8 cellular contexts compared by ENCODE assay signal in genomic region chr9:136122425-136123383, GRCh38. TPM values are rescaled to one million over a fixed set of nuclear protein-coding genes. Genes with fewer than 3 reads are reported as not detected.
DNase-seq lines count a peak whose midpoint lies in the region; ATAC-seq, FAIRE-seq and TF ChIP-seq lines count a peak whose summit lies in the region.
"Had no signal": no experiment of that assay in that cellular context is flagged by ENCODE, and none has a peak within 500 bp of the region (broad histone marks: within the 10 kb centered on the region; RNA-seq: fewer than 3 reads in every experiment).

No MANE protein-coding gene starts in this region.

- H3K36me3 Mint-ChIP-seq in stimulated activated memory B cell treated with anti-CD40 and anti-IgM and Interleukin-4, amounts not matched to agents 10 μg/mL and 1 μg/mL and 100 μg/mL, for 72 hours, result no peaks in the 10 kb centered on the region

- 0 out of 2 replicates have a peak, but pooled peaks cover 2% of the 10 kb centered on the region for H4K20me1 ChIP-seq in HepG2 (ENCODE audit: insufficient read depth, low read length)

- TF ChIP-seq CTCF in GM12874 (IDR thresholded peaks at IDR 0.05; ENCODE audit: insufficient read depth, low read depth, low read length) (peak; percentile 98), choroid plexus epithelial cell (conservative IDR thresholded peaks at IDR 0.05; ENCODE audit: low read depth, low read length) (peak; percentile 99), HepG2 (CRISPR knock-in tag; IDR thresholded peaks at IDR 0.05) (peak; percentile 100)

- no peak for TF ChIP-seq EP300 in HepG2 (IDR thresholded peaks at IDR 0.05; ENCODE audit: low read depth in 2 of 2, low read length in 2 of 2)
- TF ChIP-seq EP300 in HepG2 (CRISPR knock-in tag; IDR thresholded peaks at IDR 0.05; ENCODE audit: borderline replicate concordance), result no peak

- peaks cover 6% of the 10 kb centered on the region; the same call in 1 of the 2 replicates for H3K9me3 ChIP-seq in HepG2 (ENCODE audit: low read length)

- DNase-seq in NCI-H1930 (lab: John Stamatoyannopoulos, UW), result peak; percentile 16 to 57
- DNase-seq in activated CD4-positive, alpha-beta T cell treated with anti-CD3 and anti-CD28 coated beads for 4 hours, result peak; percentile 76 to 78
- peak; percentile 42 for DNase-seq in choroid plexus epithelial cell (ENCODE audit: low read depth)
- DNase-seq in HepG2 (ENCODE audit: low spot score), result peak; percentile 32
- peak; percentile 80 for DNase-seq in stimulated activated CD4-positive, alpha-beta T cell treated with anti-CD3 and anti-CD28 coated beads, Interleukin-4, amount 100 ng/mL, for 24 hours

- H3K27me3 Mint-ChIP-seq in stimulated activated memory B cell treated with anti-CD40 and anti-IgM and Interleukin-4, amounts not matched to agents 10 μg/mL and 1 μg/mL and 100 μg/mL, for 72 hours, result peaks cover 22% of the 10 kb centered on the region

- 44% methylated on average over 28 of the region's 45 CpGs for WGBS in HepG2 (ENCODE audit: low lambda C conversion rate)

- peaks cover 7 to 32% of the 10 kb centered on the region in 2 experiments; a peak in 4 of 5 replicates for H3K27me3 ChIP-seq in HepG2 (ENCODE audit: control insufficient read depth in 1 of 2, insufficient read depth in 2 of 2, low read length in 2 of 2)

- H3K27ac Mint-ChIP-seq in stimulated activated memory B cell treated with anti-CD40 and anti-IgM and Interleukin-4, amounts not matched to agents 10 μg/mL and 1 μg/mL and 100 μg/mL, for 72 hours, result no peak overlapping the region

- in situ Hi-C loops in HepG2 (cut with HindIII; ENCODE audit: extremely low pct_ligation_motif_present, low pct_unique_long_range_greater_than_20kb), result loop anchor here (10.0 kb wide), 1 partner anchor 258 kb away; no protein-coding TSS in a partner anchor

- POLR2A ChIA-PET in HepG2 (lab: Yijun Ruan, JAX), result no interaction called here

- peak; percentile 99 for TF ChIP-seq RAD21 in HepG2 (CRISPR knock-in tag; IDR thresholded peaks at IDR 0.05)

- H3K27ac ChIP-seq in HepG2 (ENCODE audit: extremely low read length, insufficient read depth, low read length), result no peak overlapping the region

- intact Hi-C loops in HepG2 (cut with micrococcal nuclease; ENCODE audit: unreplicated experiment), result loop anchor here (1.0 to 2.0 kb wide), 2 partner anchors 155 to 258 kb away; no protein-coding TSS in a partner anchor

- H3K79me2 ChIP-seq in HepG2 (ENCODE audit: insufficient read depth, low read length), result no peaks in the 10 kb centered on the region

- H3K9ac ChIP-seq in HepG2 (ENCODE audit: insufficient read depth, low read depth, low read length), result no peak overlapping the region

- H3K4me3 ChIP-seq in choroid plexus epithelial cell (ENCODE audit: low read depth, low read length) (peak overlapping the region; percentile 32), HepG2 (replicated peaks in 1 of 3; ENCODE audit: insufficient read depth in 1 of 3, low read depth in 2 of 3, low read length in 3 of 3) (peak overlapping the region in 1 of 3 experiments; percentile 35; a peak in 1 of 6 replicates)

- H3K4me1 ChIP-seq in HepG2 (ENCODE audit: insufficient read depth, low read length), result peaks cover 31% of the 10 kb centered on the region

- CTCF ChIA-PET in HepG2 (lab: Yijun Ruan, JAX; ENCODE audit: low intra/inter-chr PET ratio, low total read pairs), result interaction anchor here (1.4 to 4.6 kb wide), 4 partner anchors 33 to 258 kb away, joined by 7 to 40 read pairs (median 12); no protein-coding TSS in a partner anchor

- no peak overlapping the region for H3K4me3 Mint-ChIP-seq in stimulated activated memory B cell treated with anti-CD40 and anti-IgM and Interleukin-4, amounts not matched to agents 10 μg/mL and 1 μg/mL and 100 μg/mL, for 72 hours

- peak; percentile 30 for FAIRE-seq in HepG2 (lab: Jason Lieb, UNC)
- FAIRE-seq: endometrium had no signal

- H3K4me2 ChIP-seq in HepG2 (ENCODE audit: low read depth, low read length), result peak overlapping the region; percentile 54

- H3K9me3 Mint-ChIP-seq in stimulated activated memory B cell treated with anti-CD40 and anti-IgM and Interleukin-4, amounts not matched to agents 10 μg/mL and 1 μg/mL and 100 μg/mL, for 72 hours, result peaks cover 9% of the 10 kb centered on the region

- no peak for TF ChIP-seq POLR2A in HepG2 (IDR thresholded peaks at IDR 0.05; ENCODE audit: insufficient read depth in 1 of 2, low read depth in 2 of 2, low read length in 2 of 2)

- no peak overlapping the region for H2AFZ ChIP-seq in HepG2 (ENCODE audit: low read length)

- peaks cover 13% of the 10 kb centered on the region for H3K4me1 Mint-ChIP-seq in stimulated activated memory B cell treated with anti-CD40 and anti-IgM and Interleukin-4, amounts not matched to agents 10 μg/mL and 1 μg/mL and 100 μg/mL, for 72 hours

- no TSS peak for BruUV-seq in HepG2 (replicated peaks; lab: Mats Ljungman, UMichigan)

- no peaks in the 10 kb centered on the region for H3K36me3 ChIP-seq in HepG2 (replicated peaks in 1 of 2; ENCODE audit: control insufficient read depth in 1 of 2, insufficient read depth in 2 of 2, low read length in 2 of 2)

- ATAC-seq in HepG2, result peak; percentile 53
- ATAC-seq in stimulated activated memory B cell treated with anti-CD40 and anti-IgM and Interleukin-4, amounts not matched to agents 10 μg/mL and 1 μg/mL and 100 μg/mL, for 72 hours, result no peak

TF ChIP-seq in HepG2, 621 proteins besides CTCF, POLR2A, EP300 and RAD21 (continues in another document):
- TF ChIP-seq ZNF232 (CRISPR knock-in tag; IDR thresholded peaks at IDR 0.05; ENCODE audit: borderline replicate concordance) (0 out of 2 replicates have a peak, but pooled peaks have one; percentile 64), MTA3 (CRISPR knock-in tag; IDR thresholded peaks at IDR 0.05) (no peak), KAT7 (CRISPR knock-in tag; IDR thresholded peaks at IDR 0.05; ENCODE audit: borderline replicate concordance) (no peak), AGO2 (optimal IDR thresholded peaks at IDR 0.05; ENCODE audit: low read depth, low read length) (peak; percentile 60), NR2C2 (CRISPR knock-in tag; IDR thresholded peaks at IDR 0.05; ENCODE audit: borderline replicate concordance) (no peak), HIVEP1 (CRISPR knock-in tag; IDR thresholded peaks at IDR 0.05) (peak; percentile 42; the same call in 1 of the 2 replicates), HNF4A (CRISPR knock-in tag; IDR thresholded peaks at IDR 0.05) (no peak), GTF3A (CRISPR knock-in tag; conservative IDR thresholded peaks at IDR 0.05) (no peak)
- TF ChIP-seq, protein P1, sequence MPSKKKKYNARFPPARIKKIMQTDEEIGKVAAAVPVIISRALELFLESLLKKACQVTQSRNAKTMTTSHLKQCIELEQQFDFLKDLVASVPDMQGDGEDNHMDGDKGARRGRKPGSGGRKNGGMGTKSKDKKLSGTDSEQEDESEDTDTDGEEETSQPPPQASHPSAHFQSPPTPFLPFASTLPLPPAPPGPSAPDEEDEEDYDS (CRISPR knock-in tag; IDR thresholded peaks at IDR 0.05), result no peak

RNA-seq across cellular contexts. Expression of gene TMEM250, which starts 4.0 kb away (rescaled TPM):
- 12.0 and 13.9 TPM in 2 replicates for total RNA-seq in HepG2 (2016; rRNA removed; fragmentation: Illumina TruSeq; extraction: Trizol)
- total RNA-seq in HepG2 (2016; cell fraction: cytosol; rRNA removed; fragmentation: Illumina TruSeq; extraction: Trizol; ENCODE audit: low read depth), result 7.7 and 7.9 TPM in 2 replicates
- total RNA-seq in HepG2 (2016; cell fraction: insoluble cytoplasmic fraction; rRNA removed; fragmentation: Illumina TruSeq; extraction: Trizol), result 9.6 and 13.9 TPM in 2 replicates
- 17.8 and 22.1 TPM in 2 replicates for total RNA-seq in HepG2 (2016; cell fraction: membrane; rRNA removed; fragmentation: Illumina TruSeq; extraction: Trizol)
- 10.1 and 11.0 TPM in 2 replicates for total RNA-seq in HepG2 (2016; cell fraction: nucleus; rRNA removed; fragmentation: Illumina TruSeq; extraction: Trizol)
- polyA plus RNA-seq in HepG2 (2011; rRNA removed), result 5.5 and 7.1 TPM in 2 replicates
- polyA plus RNA-seq in HepG2 (2011; cell fraction: cytosol; rRNA removed), result 7.1 and 10.4 TPM in 2 replicates
- 9.4 and 12.5 TPM in 2 replicates for polyA plus RNA-seq in HepG2 (2011; cell fraction: nucleus; rRNA removed)
- polyA plus RNA-seq in HepG2 (2012), result 6.0 and 9.5 TPM in 2 replicates
- polyA plus RNA-seq in HepG2 (2016; cell fraction: cytosol; fragmentation: Illumina TruSeq; extraction: Trizol; ENCODE audit: low read depth), result 6.4 and 8.1 TPM in 2 replicates
- polyA plus RNA-seq in HepG2 (2016; cell fraction: insoluble cytoplasmic fraction; fragmentation: Illumina TruSeq; extraction: Trizol; ENCODE audit: low read depth), result 14.5 and 15.8 TPM in 2 replicates
- polyA plus RNA-seq in HepG2 (2016; cell fraction: membrane; fragmentation: Illumina TruSeq; extraction: Trizol; ENCODE audit: low read depth), result 14.9 and 17.1 TPM in 2 replicates
- polyA plus RNA-seq in HepG2 (2016; cell fraction: nucleus; fragmentation: Illumina TruSeq; extraction: Trizol; ENCODE audit: insufficient read depth, low read depth), result 14.9 and 17.4 TPM in 2 replicates
- 18.3 and 50.6 TPM in 2 replicates for polyA minus RNA-seq in HepG2 (2011; rRNA and poly(A)+ RNA removed; ENCODE audit: low replicate concordance)
- 7.9 and 8.8 TPM in 2 replicates for polyA minus RNA-seq in HepG2 (2011; cell fraction: cytosol; rRNA and poly(A)+ RNA removed)
- 4.7 and 8.0 TPM in 2 replicates for polyA minus RNA-seq in HepG2 (2011; cell fraction: nucleus; rRNA and poly(A)+ RNA removed)

RNA-seq across cellular contexts. Expression of gene NACC2, which starts 27.6 kb away (rescaled TPM):
- 10.5 and 12.3 TPM in 2 replicates for total RNA-seq in HepG2 (2016; rRNA removed; fragmentation: Illumina TruSeq; extraction: Trizol)
- 2.1 and 2.2 TPM in 2 replicates for total RNA-seq in HepG2 (2016; cell fraction: cytosol; rRNA removed; fragmentation: Illumina TruSeq; extraction: Trizol; ENCODE audit: low read depth)
- total RNA-seq in HepG2 (2016; cell fraction: insoluble cytoplasmic fraction; rRNA removed; fragmentation: Illumina TruSeq; extraction: Trizol), result 9.0 and 12.3 TPM in 2 replicates
- 5.3 TPM in 2 replicates for total RNA-seq in HepG2 (2016; cell fraction: membrane; rRNA removed; fragmentation: Illumina TruSeq; extraction: Trizol)
- total RNA-seq in HepG2 (2016; cell fraction: nucleus; rRNA removed; fragmentation: Illumina TruSeq; extraction: Trizol), result 8.0 and 9.6 TPM in 2 replicates
- 5.9 and 6.3 TPM in 2 replicates for polyA plus RNA-seq in HepG2 (2011; rRNA removed)
- 4.1 and 5.8 TPM in 2 replicates for polyA plus RNA-seq in HepG2 (2011; cell fraction: cytosol; rRNA removed)
- polyA plus RNA-seq in HepG2 (2011; cell fraction: nucleus; rRNA removed), result 28.9 and 40.8 TPM in 2 replicates
- polyA plus RNA-seq in HepG2 (2012), result 6.2 and 7.1 TPM in 2 replicates
- 0.80 TPM in 2 replicates for polyA plus RNA-seq in HepG2 (2016; cell fraction: cytosol; fragmentation: Illumina TruSeq; extraction: Trizol; ENCODE audit: low read depth)
- 8.9 and 10.6 TPM in 2 replicates for polyA plus RNA-seq in HepG2 (2016; cell fraction: insoluble cytoplasmic fraction; fragmentation: Illumina TruSeq; extraction: Trizol; ENCODE audit: low read depth)
- polyA plus RNA-seq in HepG2 (2016; cell fraction: membrane; fragmentation: Illumina TruSeq; extraction: Trizol; ENCODE audit: low read depth), result 2.4 and 2.5 TPM in 2 replicates
- polyA plus RNA-seq in HepG2 (2016; cell fraction: nucleus; fragmentation: Illumina TruSeq; extraction: Trizol; ENCODE audit: insufficient read depth, low read depth), result 15.3 and 15.7 TPM in 2 replicates
- polyA minus RNA-seq in HepG2 (2011; rRNA and poly(A)+ RNA removed; ENCODE audit: low replicate concordance), result 14.5 and 16.4 TPM in 2 replicates
- 9.2 and 9.6 TPM in 2 replicates for polyA minus RNA-seq in HepG2 (2011; cell fraction: cytosol; rRNA and poly(A)+ RNA removed)
- polyA minus RNA-seq in HepG2 (2011; cell fraction: nucleus; rRNA and poly(A)+ RNA removed), result 10.6 and 13.4 TPM in 2 replicates
